Comparison of ENCODE assay signal across 1 cellular context in genomic region chr1:85544689-85545203, GRCh38.
TF ChIP-seq lines count a peak whose summit lies in the region.

No MANE protein-coding gene starts in this region.

TF ChIP-seq in endothelial cell of umbilical vein, 7 proteins besides CTCF, POLR2A, EP300 and RAD21 (continued from another document):
- no peak for TF ChIP-seq POLR2AphosphoS5 (IDR thresholded peaks at IDR 0.05; ENCODE audit: insufficient read depth, low read depth, low read length)
- TF ChIP-seq FOS (IDR thresholded peaks at IDR 0.05; ENCODE audit: borderline replicate concordance, insufficient read depth, low read length): no peak
- TF ChIP-seq GATA2 (IDR thresholded peaks at IDR 0.05; ENCODE audit: insufficient read depth, insufficient read length, low read depth, low read length): no peak
